Comparison of ENCODE assay signal across 7 cellular contexts in the genomic region with DNA sequence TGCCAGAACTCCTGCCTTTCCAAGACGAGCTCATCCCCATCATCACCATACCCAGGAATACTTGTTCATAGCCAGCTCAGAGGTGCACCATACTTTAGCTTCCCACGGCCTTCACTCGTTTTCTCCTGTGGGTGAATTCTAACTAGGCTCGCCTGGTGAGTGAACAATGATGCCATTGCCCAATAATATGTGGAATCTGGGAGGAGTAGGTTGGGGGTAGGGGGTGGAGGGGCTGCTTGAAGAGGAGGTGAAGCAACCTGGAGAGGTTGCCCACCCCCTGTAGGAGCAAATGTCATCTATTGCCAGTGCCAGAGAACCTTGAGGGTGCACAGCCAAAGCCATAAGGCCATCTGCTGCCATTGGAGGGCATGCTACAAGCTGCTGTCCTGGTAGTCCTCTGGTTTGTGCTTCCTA. TPM values are rescaled to one million over a fixed set of nuclear protein-coding genes. Genes with fewer than 3 reads are reported as not detected.
DNase-seq lines count a peak whose midpoint lies in the region; TF ChIP-seq lines count a peak whose summit lies in the region.

No MANE protein-coding gene starts in this region.

- intact Hi-C loops in adrenal gland (cut with DNase I) = loop anchor here (5.0 to 10.0 kb wide), 2 partner anchors 136 to 153 kb away; no protein-coding TSS in a partner anchor

- H3K27ac ChIP-seq in GM23248 = peak overlapping the region; percentile 38
- H3K27ac ChIP-seq in SJSA1 = no peak overlapping the region
- no peak overlapping the region for H3K27ac ChIP-seq in skeletal muscle tissue (ENCODE audit: low read depth, low read length)
- no peak overlapping the region for H3K27ac ChIP-seq in adrenal gland

- H3K9me2 ChIP-seq in GM23248 (ENCODE audit: insufficient read depth) = no peaks in the 10 kb centered on the region

- H3K9ac ChIP-seq in GM23248 = peak overlapping the region; percentile 82
- peak overlapping the region; percentile 76 to 82 (median 79) for H3K9ac ChIP-seq in skeletal muscle tissue (ENCODE audit: low read depth in 1 of 3, low read length in 3 of 3)

- TF ChIP-seq POLR2A in adrenal gland (IDR thresholded peaks at IDR 0.05) = no peak

- no peaks in the 10 kb centered on the region for H3K27me3 ChIP-seq in GM23248 (replicated peaks; ENCODE audit: insufficient read depth)
- H3K27me3 ChIP-seq in SJSA1 (replicated peaks) = no peaks in the 10 kb centered on the region
- no peaks in the 10 kb centered on the region for H3K27me3 ChIP-seq in skeletal muscle tissue (ENCODE audit: control insufficient read depth in 3 of 3, insufficient read depth in 3 of 3, low read length in 3 of 3)
- H3K27me3 ChIP-seq in adrenal gland = no peaks in the 10 kb centered on the region

- H3K36me3 ChIP-seq in GM23248 (ENCODE audit: low read depth) = no peaks in the 10 kb centered on the region
- no peaks in the 10 kb centered on the region for H3K36me3 ChIP-seq in SJSA1
- no peaks in the 10 kb centered on the region for H3K36me3 ChIP-seq in skeletal muscle tissue (ENCODE audit: control insufficient read depth in 3 of 3, insufficient read depth in 3 of 3, low read length in 3 of 3)
- H3K36me3 ChIP-seq in adrenal gland (replicated peaks in 1 of 2) = no peaks in the 10 kb centered on the region

- H3K79me2 ChIP-seq in GM23248 (ENCODE audit: insufficient read depth) = peaks cover 42% of the 10 kb centered on the region

- H3K9me3 ChIP-seq in GM23248 (ENCODE audit: low read depth) (no peaks in the 10 kb centered on the region), SJSA1 (replicated peaks) (no peaks in the 10 kb centered on the region), skeletal muscle tissue (ENCODE audit: control insufficient read depth in 3 of 3, low read length in 3 of 3) (no peaks in the 10 kb centered on the region), adrenal gland (replicated peaks in 1 of 3) (no peaks in the 10 kb centered on the region)

- H3K4me1 ChIP-seq in GM23248 (ENCODE audit: insufficient read depth) = peaks cover 3% of the 10 kb centered on the region; the same call in 1 of the 2 replicates
- peaks cover 10% of the 10 kb centered on the region for H3K4me1 ChIP-seq in SJSA1 (replicated peaks)
- peaks cover 12 to 14% (median 12%) of the 10 kb centered on the region in 3 donors for H3K4me1 ChIP-seq in skeletal muscle tissue (ENCODE audit: control insufficient read depth in 3 of 3, insufficient read depth in 3 of 3, low read length in 3 of 3)
- peaks cover 12 to 24% of the 10 kb centered on the region in 2 donors for H3K4me1 ChIP-seq in adrenal gland (replicated peaks in 1 of 2)

- H4K20me1 ChIP-seq in GM23248 (ENCODE audit: insufficient read depth) = no peaks in the 10 kb centered on the region

- peak overlapping the region; percentile 100 for H2AFZ ChIP-seq in GM23248

- in situ Hi-C loops in GM23248 (cut with MboI) = no loop called here

- TF ChIP-seq CTCF in foreskin fibroblast (IDR thresholded peaks at IDR 0.05; ENCODE audit: low read depth, low read length) (no peak), adrenal gland (IDR thresholded peaks at IDR 0.05) (no peak)

- H3F3A ChIP-seq in GM23248 (ENCODE audit: insufficient read depth) = peaks cover 12% of the 10 kb centered on the region

- peak overlapping the region; percentile 86 for H3K4me3 ChIP-seq in GM23248
- peak overlapping the region; percentile 59 for H3K4me3 ChIP-seq in SJSA1
- H3K4me3 ChIP-seq in foreskin fibroblast (ENCODE audit: low read depth in 1 of 2, low read length in 2 of 2) = peak overlapping the region; percentile 65 to 83
- H3K4me3 ChIP-seq in skeletal muscle tissue (ENCODE audit: low read length in 3 of 3) = peak overlapping the region; percentile 82 to 87 (median 84)
- peak overlapping the region in 2 of 4 donors; percentile 65 to 95 for H3K4me3 ChIP-seq in adrenal gland

- H3K4me2 ChIP-seq in GM23248 (ENCODE audit: unreplicated experiment) = peak overlapping the region; percentile 98

- DNase-seq in GM23248 (peak; percentile 27), SJSA1 (ENCODE audit: low read depth in 1 of 2, low spot score in 2 of 2) (no peak), foreskin fibroblast (no peak), adrenal gland (no peak), GM03348 (ENCODE audit: low spot score) (no peak), pons (ENCODE audit: low spot score) (no peak)

- WGBS in GM23248 (ENCODE audit: low coverage in 1 of 2, low lambda C conversion rate in 2 of 2, missing lambda C conversion rate in 2 of 2), 2 experiments = 64 to 66% methylated on average over 4 of the region's 4 CpGs
- 42 to 63% (median 48%) methylated on average over 4 of the region's 4 CpGs for WGBS in adrenal gland, 4 donors

RNA-seq across cellular contexts. Expression of gene ZNF445, which starts 0.6 kb away (rescaled TPM):
- total RNA-seq in GM23248 (2014; rRNA removed; shearing (Covaris generic)) = 5.9 and 6.8 TPM in 2 replicates
- polyA plus RNA-seq in GM23248 (2016; fragmentation: Nextera tagmentation; extraction: Ambion mirVana) (2.2 TPM in 2 replicates), adrenal gland (1 to 10 TPM; 2.6 to 6.1 (median 4.7) TPM)
- total RNA-seq in SJSA1 (2014; rRNA removed; shearing (Covaris generic)) = 3.7 and 5.8 TPM in 2 replicates
- total RNA-seq in skeletal muscle tissue (12.0 TPM), adrenal gland (10 to 100 TPM in 4 of 8 donors, 1 to 10 TPM in 4; 5.8 to 21.1 (median 11.6) TPM)
